ENCODE assay signal across 8 cellular contexts in the genomic region with DNA sequence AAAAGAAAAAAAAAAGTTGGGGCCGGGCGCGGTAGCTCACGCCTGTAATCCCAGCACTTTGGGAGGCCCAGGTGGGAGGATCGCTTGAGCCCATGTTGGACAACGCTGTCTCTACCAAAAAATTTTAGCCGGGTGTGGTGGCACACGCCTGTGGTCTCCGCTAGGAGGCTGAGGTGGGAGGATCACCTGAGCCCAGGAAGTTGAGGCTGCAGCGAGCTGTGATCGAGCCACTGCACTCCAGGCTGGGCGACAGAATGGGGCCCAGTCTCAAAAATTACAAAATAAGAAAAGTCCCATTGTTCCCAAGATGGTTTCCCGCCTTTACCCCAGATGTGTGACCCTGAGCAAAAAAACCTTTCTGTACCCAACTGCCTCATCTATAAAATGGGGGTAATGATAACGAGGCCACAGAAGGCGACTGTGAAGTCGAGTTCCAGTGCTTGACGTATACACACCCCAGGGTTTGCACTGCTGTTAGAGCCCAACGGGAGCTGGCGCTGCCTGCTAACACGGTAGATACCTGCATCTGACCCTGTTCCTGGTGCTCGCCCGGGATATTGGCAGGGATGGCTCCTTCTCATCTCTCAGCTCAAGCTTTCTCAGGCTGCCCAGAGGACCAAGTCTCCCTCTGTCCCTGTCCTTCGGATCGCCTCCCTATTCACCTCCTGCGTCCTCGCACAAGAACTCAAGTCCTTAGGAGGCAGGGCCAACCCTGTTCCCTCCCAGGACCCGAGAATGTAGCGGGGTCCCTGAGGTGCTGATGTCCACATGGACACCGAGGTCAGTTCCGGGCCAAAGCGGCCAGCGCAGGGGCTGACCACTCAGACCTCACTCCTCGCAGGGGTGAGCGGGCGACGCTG. TPM values are rescaled to one million over a fixed set of nuclear protein-coding genes. Genes with fewer than 3 reads are reported as not detected.
DNase-seq lines count a peak whose midpoint lies in the region; ATAC-seq and TF ChIP-seq lines count a peak whose summit lies in the region.

No MANE protein-coding gene starts in this region.

- intact Hi-C loops in esophagus squamous epithelium (cut with DNase I), result no loop called here

- ATAC-seq in GM21515 (IDR thresholded peaks at IDR 0.05; ENCODE audit: unreplicated experiment), result peak; percentile 0
- ATAC-seq in T-helper 17 cell, result peak; percentile 0
- ATAC-seq in HG02678 (IDR thresholded peaks at IDR 0.05; ENCODE audit: unreplicated experiment), result no peak

- H3K4me3 Mint-ChIP-seq in T-helper 17 cell, result peak overlapping the region; percentile 90

- H3K36me3 Mint-ChIP-seq in T-helper 17 cell (ENCODE audit: low read depth), result peaks cover under 1% of the 10 kb centered on the region

- no peak for TF ChIP-seq POLR2A in esophagus squamous epithelium (IDR thresholded peaks at IDR 0.05)

- peaks cover 37 to 73% (median 45%) of the 10 kb centered on the region in 3 donors for H3K4me1 ChIP-seq in esophagus squamous epithelium

- peak overlapping the region; percentile 97 for H3K27ac Mint-ChIP-seq in T-helper 17 cell

- no peaks in the 10 kb centered on the region for H3K27me3 Mint-ChIP-seq in T-helper 17 cell

- H3K27me3 ChIP-seq in esophagus squamous epithelium, result no peaks in the 10 kb centered on the region

- WGBS in esophagus squamous epithelium, 2 donors, result 28 to 42% methylated on average over 22 to 25 of the region's 36 CpGs

- H3K4me3 ChIP-seq in esophagus squamous epithelium, result peak overlapping the region; percentile 69 to 99 (median 83)

- DNase-seq in ACHN, result peak; percentile 83
- peak in 1 of 3 donors; percentile 34 for DNase-seq in T-helper 17 cell
- no peak for DNase-seq in esophagus squamous epithelium (lab: John Stamatoyannopoulos, UW)
- peak; percentile 76 for DNase-seq in pons (ENCODE audit: low spot score)
- DNase-seq in NCI-H1105 (lab: John Stamatoyannopoulos, UW), result no peak
- DNase-seq in hepatic stellate cell (ENCODE audit: low spot score), result no peak

- in situ Hi-C loops in ACHN (cut with HindIII; ENCODE audit: low pct_ligation_motif_present, low pct_unique_long_range_greater_than_20kb, low sequenced_read_pairs), result no loop called here

- H3K4me1 Mint-ChIP-seq in T-helper 17 cell, result peaks cover 21% of the 10 kb centered on the region

- H3K9me3 ChIP-seq in T-helper 17 cell (ENCODE audit: control insufficient read depth, low read length, poor library complexity, severe bottlenecking) (no peaks in the 10 kb centered on the region), esophagus squamous epithelium (no peaks in the 10 kb centered on the region)

- peaks cover 16 to 26% (median 23%) of the 10 kb centered on the region in 3 donors for H3K36me3 ChIP-seq in esophagus squamous epithelium

- peak in 1 of 6 experiments; percentile 13 for TF ChIP-seq CTCF in esophagus squamous epithelium (IDR thresholded peaks at IDR 0.05)

- peak overlapping the region; percentile 98 to 99 (median 98) for H3K27ac ChIP-seq in esophagus squamous epithelium

RNA-seq across cellular contexts. Expression of a gene that starts 1.1 kb away (rescaled TPM):
- 1,000 to 10,000 TPM; 4,178 to 4,199 TPM for total RNA-seq in T-helper 17 cell
- total RNA-seq in esophagus squamous epithelium, result 100 to 1,000 TPM; 232 to 871 (median 490) TPM

RNA-seq across cellular contexts. Expression of a gene that starts 3.6 kb away (rescaled TPM):
- total RNA-seq in T-helper 17 cell (10 to 100 TPM; 26.8 to 29.7 TPM), esophagus squamous epithelium (10 to 100 TPM in 3 of 4 donors, 1 to 10 TPM in 1; 9.3 to 14.3 (median 10.6) TPM)

RNA-seq across cellular contexts. Expression of a gene that starts 10.1 kb away (rescaled TPM):
- total RNA-seq in T-helper 17 cell, result 100 to 1,000 TPM; 178 to 182 TPM
- total RNA-seq in esophagus squamous epithelium, result 10 to 100 TPM; 14.2 to 42.7 (median 26.0) TPM

RNA-seq across cellular contexts. Expression of a gene that starts 10.6 kb away (rescaled TPM):
- total RNA-seq in T-helper 17 cell (10 to 100 TPM; 16.4 to 20.3 TPM), esophagus squamous epithelium (10 to 100 TPM in 2 of 4 donors, 1 to 10 TPM in 2; 4.0 to 14.7 (median 9.8) TPM)

RNA-seq across cellular contexts. Expression of a gene that starts 18.8 kb away (rescaled TPM):
- total RNA-seq in T-helper 17 cell, result under 1 TPM in 1 of 2 donors, not detected in 1; 0.63 TPM
- total RNA-seq in esophagus squamous epithelium, result under 1 TPM in 1 of 4 donors, not detected in 3; 0.15 TPM

Comparison
In these comparisons a context has a peak if more than half of its experiments do, and no peak if none do; other contexts are left out.
1. DNase-seq: peak in ACHN (single experiment) and pons (single experiment); none in esophagus squamous epithelium (single experiment), NCI-H1105 (single experiment) and hepatic stellate cell (single experiment).
2. RNA of a gene that starts 1.1 kb away (total RNA-seq): 4,178 to 4,199 TPM in T-helper 17 cell; 232 to 871 TPM in esophagus squamous epithelium; every median in the first group is over 4 times any median in the second.
3. RNA of a gene that starts 10.1 kb away (total RNA-seq): 178 to 182 TPM in T-helper 17 cell; 14.2 to 42.7 TPM in esophagus squamous epithelium; every median in the first group is over 4 times any median in the second.